7 cellular contexts compared by ENCODE assay signal in the genomic region with DNA sequence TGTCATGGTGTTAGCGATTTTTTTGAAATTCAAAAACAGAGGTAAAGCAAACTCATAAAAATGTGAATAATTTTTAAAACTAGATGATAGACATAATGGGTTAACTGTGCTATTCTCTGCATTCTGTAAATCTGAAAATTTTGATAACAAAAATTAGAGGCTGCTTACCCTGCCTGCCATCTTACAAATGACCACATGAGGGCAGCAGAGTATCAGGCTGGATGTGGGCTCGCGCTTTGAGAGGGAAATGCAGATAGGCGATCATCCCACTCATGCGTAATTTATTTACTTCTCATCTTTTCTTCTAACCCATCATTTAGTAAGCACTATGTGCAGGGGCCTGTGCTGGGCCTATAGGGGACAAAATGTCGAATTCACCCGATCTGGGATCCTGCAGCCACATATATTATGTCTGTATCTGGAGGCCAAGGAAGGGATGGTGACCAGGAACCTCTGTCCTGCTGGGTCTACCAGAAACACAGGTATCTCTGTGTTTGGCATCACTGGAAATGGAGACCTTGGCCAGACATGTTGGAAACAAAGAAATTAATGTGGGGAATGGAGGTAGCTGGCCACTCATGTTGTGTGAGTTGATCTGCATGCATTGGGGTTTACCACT. TPM values are rescaled to one million over a fixed set of nuclear protein-coding genes. Genes with fewer than 3 reads are reported as not detected.
A peak's percentile ranks its signal among the peaks of the same experiment; 100 is the strongest.
DNase-seq lines count a peak whose midpoint lies in the region; ATAC-seq, FAIRE-seq and TF ChIP-seq lines count a peak whose summit lies in the region.

No MANE protein-coding gene starts in this region.

- H2AFZ ChIP-seq in trophoblast cell (ENCODE audit: insufficient read depth, low read length, poor library complexity) = no peak overlapping the region

- H4K8ac ChIP-seq in trophoblast cell (ENCODE audit: low read depth, low read length) = no peak overlapping the region

- no peaks in the 10 kb centered on the region for H3K9me3 ChIP-seq in trophoblast cell (ENCODE audit: insufficient read depth, low read depth, low read length)
- H3K9me3 ChIP-seq in upper lobe of left lung = no peaks in the 10 kb centered on the region

- no peak for TF ChIP-seq POLR2A in upper lobe of left lung (IDR thresholded peaks at IDR 0.05)

- no peak overlapping the region for H4K12ac ChIP-seq in trophoblast cell (ENCODE audit: low read depth, low read length)

- H3K79me2 ChIP-seq in trophoblast cell (ENCODE audit: control insufficient read depth, insufficient read depth, low read length, poor library complexity) = no peaks in the 10 kb centered on the region

- H3K14ac ChIP-seq in trophoblast cell (ENCODE audit: low read length) = no peak overlapping the region

- no peak overlapping the region for H2BK12ac ChIP-seq in trophoblast cell (ENCODE audit: low read length)

- DNase-seq in HK-2 (ENCODE audit: unreplicated experiment) (peak; percentile 51), RCC 7860 (ENCODE audit: low spot score) (peak; percentile 30), fibroblast of villous mesenchyme (ENCODE audit: low read depth) (peak; percentile 72), trophoblast cell (peak; percentile 40 to 81), upper lobe of left lung (peak in 1 of 2 donors; percentile 54)

- H3K18ac ChIP-seq in trophoblast cell (ENCODE audit: low read length) = no peak overlapping the region

- no peak overlapping the region for H3K9ac ChIP-seq in trophoblast cell (ENCODE audit: low read length)

- TF ChIP-seq CTCF in GM12873 (IDR thresholded peaks at IDR 0.05; ENCODE audit: insufficient read depth, low read depth, low read length, missing control alignments) (peak; percentile 86), fibroblast of villous mesenchyme (IDR thresholded peaks at IDR 0.05; ENCODE audit: insufficient read depth, low read depth, low read length) (peak; percentile 98), upper lobe of left lung (IDR thresholded peaks at IDR 0.05) (peak; percentile 79 to 95 (median 92))

- H3K4me3 ChIP-seq in fibroblast of villous mesenchyme (ENCODE audit: low read depth, low read length) = no peak overlapping the region
- no peak overlapping the region for H3K4me3 ChIP-seq in trophoblast cell (ENCODE audit: low read depth, low read length)
- H3K4me3 ChIP-seq in upper lobe of left lung = no peak overlapping the region

- H3K4me2 ChIP-seq in trophoblast cell (ENCODE audit: low read length) = no peak overlapping the region

- peak; percentile 69 for ATAC-seq in activated T-helper 17 cell treated with anti-CD3 and anti-CD28 coated beads, Interleukin-2, amount 50 U/mL, for 72 hours (replicated peaks)
- ATAC-seq in upper lobe of left lung (ENCODE audit: low FRiP score in 2 of 2) = peak; percentile 66 to 87

- no peak overlapping the region for H3K27ac Mint-ChIP-seq in activated T-helper 17 cell treated with anti-CD3 and anti-CD28 coated beads, Interleukin-2, amount 50 U/mL, for 72 hours

- TF ChIP-seq EP300 in upper lobe of left lung (IDR thresholded peaks at IDR 0.05) = no peak

- no peak overlapping the region for H3K4ac ChIP-seq in trophoblast cell (ENCODE audit: low read depth, low read length)

- no peak overlapping the region for H4K91ac ChIP-seq in trophoblast cell (ENCODE audit: low read depth, low read length)

- H3K23ac ChIP-seq in trophoblast cell (ENCODE audit: low read length) = no peak overlapping the region

- no CpG with 5 or more reads among the region's 7 CpGs for WGBS in trophoblast cell (ENCODE audit: extremely low coverage, insufficient coverage, insufficient read length)
- 1% methylated on average over 7 of the region's 7 CpGs for WGBS in upper lobe of left lung, 2 donors

- no peak overlapping the region for H2AK5ac ChIP-seq in trophoblast cell (ENCODE audit: low read length)

- FAIRE-seq in RCC 7860 (lab: Jason Lieb, UNC) = no peak

- H3K4me1 Mint-ChIP-seq in activated T-helper 17 cell treated with anti-CD3 and anti-CD28 coated beads, Interleukin-2, amount 50 U/mL, for 72 hours = no peaks in the 10 kb centered on the region

- H3K27me3 Mint-ChIP-seq in activated T-helper 17 cell treated with anti-CD3 and anti-CD28 coated beads, Interleukin-2, amount 50 U/mL, for 72 hours = peaks cover 6% of the 10 kb centered on the region

- H3K27ac ChIP-seq in trophoblast cell (ENCODE audit: low read depth, low read length) = no peak overlapping the region
- H3K27ac ChIP-seq in upper lobe of left lung = no peak overlapping the region

- no peak overlapping the region for H3K4me3 Mint-ChIP-seq in activated T-helper 17 cell treated with anti-CD3 and anti-CD28 coated beads, Interleukin-2, amount 50 U/mL, for 72 hours

- no peak overlapping the region for H2BK120ac ChIP-seq in trophoblast cell (ENCODE audit: insufficient read depth, low read length, poor library complexity)

- H3K4me1 ChIP-seq in trophoblast cell (ENCODE audit: control insufficient read depth in 1 of 2, insufficient read depth in 2 of 2, low read length in 2 of 2) (peaks cover 2 to 5% of the 10 kb centered on the region in 2 experiments), upper lobe of left lung (peaks cover 0 to 4% (median 0%) of the 10 kb centered on the region in 4 donors)

- no peaks in the 10 kb centered on the region for H3K36me3 Mint-ChIP-seq in activated T-helper 17 cell treated with anti-CD3 and anti-CD28 coated beads, Interleukin-2, amount 50 U/mL, for 72 hours (ENCODE audit: low read depth)

- H3K36me3 ChIP-seq in trophoblast cell (ENCODE audit: control insufficient read depth in 1 of 2, insufficient read depth in 2 of 2, low read length in 2 of 2) = no peaks in the 10 kb centered on the region
- no peaks in the 10 kb centered on the region for H3K36me3 ChIP-seq in upper lobe of left lung

- H3K27me3 ChIP-seq in trophoblast cell (ENCODE audit: insufficient read depth, low read length) (no peaks in the 10 kb centered on the region), upper lobe of left lung (no peaks in the 10 kb centered on the region)

- H3K9me3 Mint-ChIP-seq in activated T-helper 17 cell treated with anti-CD3 and anti-CD28 coated beads, Interleukin-2, amount 50 U/mL, for 72 hours = no peaks in the 10 kb centered on the region

- H3K79me1 ChIP-seq in trophoblast cell (ENCODE audit: low read length) = peaks cover 4% of the 10 kb centered on the region

- H2BK5ac ChIP-seq in trophoblast cell (ENCODE audit: low read depth, low read length, poor library complexity) = no peak overlapping the region

RNA-seq across cellular contexts. Expression of a gene that starts 7.8 kb away (rescaled TPM):
- 10 to 100 TPM; 45.6 to 59.0 TPM for total RNA-seq in activated T-helper 17 cell treated with anti-CD3 and anti-CD28 coated beads, Interleukin-2, amount 50 U/mL, for 72 hours
- total RNA-seq in fibroblast of villous mesenchyme (11.9 and 18.1 TPM in 2 replicates), upper lobe of left lung (10 to 100 TPM in 2 of 6 donors, 1 to 10 TPM in 4; 2.6 to 16.2 (median 7.7) TPM)
- polyA plus RNA-seq in trophoblast cell (2013) = 12.2 and 12.7 TPM in 2 replicates
